12 cellular contexts compared by ENCODE assay signal in genomic region chr12:80553316-80553715, GRCh38.
DNase-seq lines count a peak whose midpoint lies in the region; ATAC-seq and TF ChIP-seq lines count a peak whose summit lies in the region.
"Had no signal": no experiment of that assay in that cellular context is flagged by ENCODE, and none has a peak within 500 bp of the region (broad histone marks: within the 10 kb centered on the region; RNA-seq: fewer than 3 reads in every experiment).

No MANE protein-coding gene starts in this region.

- ATAC-seq in SK-N-SH treated with all-trans-retinoic acid at 6 μM for 48 hours = peak; percentile 91
- ATAC-seq: activated CD4-positive, CD25-positive, alpha-beta regulatory T cell treated with anti-CD3 and anti-CD28 coated beads, Interleukin-2, amount 50 U/mL, for 24 hours had no signal

- H3K27ac Mint-ChIP-seq in immature natural killer cell = no peak overlapping the region

- peaks cover 0 to 2% (median 0%) of the 10 kb centered on the region in 3 donors for H3K27me3 Mint-ChIP-seq in immature natural killer cell (ENCODE audit: low read depth in 3 of 3)

- H3K4me3 Mint-ChIP-seq in immature natural killer cell = no peak overlapping the region

- H3K36me3 Mint-ChIP-seq in immature natural killer cell = no peaks in the 10 kb centered on the region

- peak; percentile 98 for DNase-seq in HCEC 1CT
- peak; percentile 89 for DNase-seq in fibroblast of the conjunctiva (ENCODE audit: low read depth)
- DNase-seq in stromal cell of bone marrow (ENCODE audit: low read depth) = peak; percentile 74
- DNase-seq in activated CD4-positive, alpha-beta T cell treated with anti-CD3 and anti-CD28 coated beads, Interleukin-2, amount 50 U/mL, for 1 hour = no peak
- DNase-seq in immature natural killer cell = no peak
- DNase-seq in activated CD4-positive, alpha-beta T cell treated with anti-CD3 and anti-CD28 coated beads for 1 hour = no peak
- DNase-seq: activated gamma-delta T cell; effector CD8-positive, alpha-beta T cell; NCI-H1436 treated with DMSO at 0.1 percent for 48 hours; RPMI8226 had no signal

- peaks cover 0 to 6% (median 1%) of the 10 kb centered on the region in 6 donors for H3K9me3 Mint-ChIP-seq in immature natural killer cell

- no peaks in the 10 kb centered on the region for H3K4me1 Mint-ChIP-seq in immature natural killer cell

TF ChIP-seq in SK-N-SH treated with all-trans-retinoic acid at 6 μM for 48 hours, 23 proteins besides CTCF, POLR2A, EP300 and RAD21:
- TF ChIP-seq SNAI2 (CRISPR knock-in tag; IDR thresholded peaks at IDR 0.05) = no peak
- no peak for TF ChIP-seq CREB5 (CRISPR knock-in tag; IDR thresholded peaks at IDR 0.05; ENCODE audit: low read depth)
- no peak for TF ChIP-seq BACH2 (CRISPR knock-in tag; IDR thresholded peaks at IDR 0.05; ENCODE audit: borderline replicate concordance)
- peak; percentile 88 for TF ChIP-seq ISL1 (CRISPR knock-in tag; IDR thresholded peaks at IDR 0.05)
- TF ChIP-seq ZNF70 (CRISPR knock-in tag; IDR thresholded peaks at IDR 0.05) = no peak
- no peak for TF ChIP-seq CSRNP3 (CRISPR knock-in tag; IDR thresholded peaks at IDR 0.05)
- TF ChIP-seq TCF4 (CRISPR knock-in tag; IDR thresholded peaks at IDR 0.05; ENCODE audit: borderline replicate concordance) = no peak
- peak; percentile 25; the same call in 1 of the 2 replicates for TF ChIP-seq ZC3H10 (CRISPR knock-in tag; IDR thresholded peaks at IDR 0.05)
- TF ChIP-seq RARB (CRISPR knock-in tag; IDR thresholded peaks at IDR 0.05) = no peak
- TF ChIP-seq ZFP30 (CRISPR knock-in tag; IDR thresholded peaks at IDR 0.05) = no peak
- TF ChIP-seq ZNF565 (CRISPR knock-in tag; conservative IDR thresholded peaks at IDR 0.05; ENCODE audit: low read depth) = no peak
- TF ChIP-seq TSHZ2 (CRISPR knock-in tag; IDR thresholded peaks at IDR 0.05) = no peak
- TF ChIP-seq POU6F1 (CRISPR knock-in tag; IDR thresholded peaks at IDR 0.05; ENCODE audit: borderline replicate concordance, low read depth) = no peak
- TF ChIP-seq OSR1 (CRISPR knock-in tag; IDR thresholded peaks at IDR 0.05) = no peak
- TF ChIP-seq TOX (CRISPR knock-in tag; IDR thresholded peaks at IDR 0.05; ENCODE audit: borderline replicate concordance) = peak; percentile 73; the same call in 1 of the 2 replicates
- TF ChIP-seq ZFP3 (CRISPR knock-in tag; IDR thresholded peaks at IDR 0.05) = no peak
- TF ChIP-seq ESRRG (CRISPR knock-in tag; IDR thresholded peaks at IDR 0.05) = no peak

Comparison
In these comparisons a context has a peak if more than half of its experiments do, and no peak if none do; other contexts are left out.
1. DNase-seq: peak in HCEC 1CT (single experiment), fibroblast of the conjunctiva (single experiment) and stromal cell of bone marrow (single experiment); none in activated CD4-positive, alpha-beta T cell treated with anti-CD3 and anti-CD28 coated beads, Interleukin-2, amount 50 U/mL, for 1 hour (single experiment), immature natural killer cell (0 of 3) and activated CD4-positive, alpha-beta T cell treated with anti-CD3 and anti-CD28 coated beads for 1 hour (single experiment).